ENCODE assay signal across 2 cellular contexts in the genomic region with DNA sequence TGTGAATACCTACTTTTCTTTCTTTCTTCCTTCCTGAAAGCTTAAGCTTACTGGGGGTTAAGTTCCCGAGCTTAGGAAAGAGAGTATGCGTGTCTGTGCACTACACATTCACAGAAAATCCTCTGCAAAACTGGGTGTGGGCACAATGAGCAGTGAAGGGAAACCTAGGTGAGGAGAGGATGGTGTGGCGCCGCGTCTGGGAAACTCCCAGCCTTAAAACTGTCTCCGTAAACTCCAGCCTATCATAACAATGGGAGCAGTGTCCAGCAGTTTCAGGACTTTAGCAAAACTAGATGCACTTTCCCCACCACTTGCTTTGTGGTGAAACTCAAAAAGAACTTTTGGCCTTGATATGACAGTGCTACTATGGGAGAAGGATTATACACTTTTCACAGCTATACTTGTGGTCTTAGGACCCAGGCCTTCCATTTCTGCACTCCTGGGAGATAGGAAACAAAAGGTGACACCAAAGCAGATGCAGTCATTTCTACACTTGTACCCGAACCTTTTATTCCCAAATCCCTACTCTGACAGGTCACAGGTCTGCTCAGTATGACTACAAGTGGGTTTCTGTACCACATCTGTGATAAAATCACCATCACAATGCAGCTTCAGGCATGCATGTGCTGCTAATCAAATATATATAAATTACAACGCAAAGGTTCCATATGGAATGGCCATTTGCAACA.
TF ChIP-seq lines count a peak whose summit lies in the region.

No MANE protein-coding gene starts in this region.

TF ChIP-seq in SK-N-SH, 30 proteins besides CTCF, POLR2A, EP300 and RAD21 (continued from another document):
- TF ChIP-seq ZBTB33 (IDR thresholded peaks at IDR 0.05; ENCODE audit: borderline replicate concordance, low read depth) = no peak

TF ChIP-seq in SK-N-SH treated with all-trans-retinoic acid at 6 μM for 48 hours, 23 proteins besides CTCF, POLR2A, EP300 and RAD21 (continued from another document):
- TF ChIP-seq, protein P1, sequence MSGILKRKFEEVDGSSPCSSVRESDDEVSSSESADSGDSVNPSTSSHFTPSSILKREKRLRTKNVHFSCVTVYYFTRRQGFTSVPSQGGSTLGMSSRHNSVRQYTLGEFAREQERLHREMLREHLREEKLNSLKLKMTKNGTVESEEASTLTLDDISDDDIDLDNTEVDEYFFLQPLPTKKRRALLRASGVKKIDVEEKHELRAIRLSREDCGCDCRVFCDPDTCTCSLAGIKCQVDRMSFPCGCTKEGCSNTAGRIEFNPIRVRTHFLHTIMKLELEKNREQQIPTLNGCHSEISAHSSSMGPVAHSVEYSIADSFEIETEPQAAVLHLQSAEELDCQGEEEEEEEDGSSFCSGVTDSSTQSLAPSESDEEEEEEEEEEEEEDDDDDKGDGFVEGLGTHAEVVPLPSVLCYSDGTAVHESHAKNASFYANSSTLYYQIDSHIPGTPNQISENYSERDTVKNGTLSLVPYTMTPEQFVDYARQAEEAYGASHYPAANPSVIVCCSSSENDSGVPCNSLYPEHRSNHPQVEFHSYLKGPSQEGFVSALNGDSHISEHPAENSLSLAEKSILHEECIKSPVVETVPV (CRISPR knock-in tag; IDR thresholded peaks at IDR 0.05) = no peak
- TF ChIP-seq ZNF70 (CRISPR knock-in tag; IDR thresholded peaks at IDR 0.05) (no peak), ARNTL (CRISPR knock-in tag; IDR thresholded peaks at IDR 0.05; ENCODE audit: borderline replicate concordance, low read depth) (no peak), ZNF8 (CRISPR knock-in tag; IDR thresholded peaks at IDR 0.05) (no peak), TOX (CRISPR knock-in tag; IDR thresholded peaks at IDR 0.05; ENCODE audit: borderline replicate concordance) (no peak), CREB5 (CRISPR knock-in tag; IDR thresholded peaks at IDR 0.05; ENCODE audit: low read depth) (no peak), ZFP3 (CRISPR knock-in tag; IDR thresholded peaks at IDR 0.05) (no peak), ZFP30 (CRISPR knock-in tag; IDR thresholded peaks at IDR 0.05) (no peak), RARB (CRISPR knock-in tag; IDR thresholded peaks at IDR 0.05) (no peak)
- TF ChIP-seq, protein P2, sequence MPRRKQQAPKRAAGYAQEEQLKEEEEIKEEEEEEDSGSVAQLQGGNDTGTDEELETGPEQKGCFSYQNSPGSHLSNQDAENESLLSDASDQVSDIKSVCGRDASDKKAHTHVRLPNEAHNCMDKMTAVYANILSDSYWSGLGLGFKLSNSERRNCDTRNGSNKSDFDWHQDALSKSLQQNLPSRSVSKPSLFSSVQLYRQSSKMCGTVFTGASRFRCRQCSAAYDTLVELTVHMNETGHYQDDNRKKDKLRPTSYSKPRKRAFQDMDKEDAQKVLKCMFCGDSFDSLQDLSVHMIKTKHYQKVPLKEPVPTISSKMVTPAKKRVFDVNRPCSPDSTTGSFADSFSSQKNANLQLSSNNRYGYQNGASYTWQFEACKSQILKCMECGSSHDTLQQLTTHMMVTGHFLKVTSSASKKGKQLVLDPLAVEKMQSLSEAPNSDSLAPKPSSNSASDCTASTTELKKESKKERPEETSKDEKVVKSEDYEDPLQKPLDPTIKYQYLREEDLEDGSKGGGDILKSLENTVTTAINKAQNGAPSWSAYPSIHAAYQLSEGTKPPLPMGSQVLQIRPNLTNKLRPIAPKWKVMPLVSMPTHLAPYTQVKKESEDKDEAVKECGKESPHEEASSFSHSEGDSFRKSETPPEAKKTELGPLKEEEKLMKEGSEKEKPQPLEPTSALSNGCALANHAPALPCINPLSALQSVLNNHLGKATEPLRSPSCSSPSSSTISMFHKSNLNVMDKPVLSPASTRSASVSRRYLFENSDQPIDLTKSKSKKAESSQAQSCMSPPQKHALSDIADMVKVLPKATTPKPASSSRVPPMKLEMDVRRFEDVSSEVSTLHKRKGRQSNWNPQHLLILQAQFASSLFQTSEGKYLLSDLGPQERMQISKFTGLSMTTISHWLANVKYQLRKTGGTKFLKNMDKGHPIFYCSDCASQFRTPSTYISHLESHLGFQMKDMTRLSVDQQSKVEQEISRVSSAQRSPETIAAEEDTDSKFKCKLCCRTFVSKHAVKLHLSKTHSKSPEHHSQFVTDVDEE (CRISPR knock-in tag; IDR thresholded peaks at IDR 0.05) = no peak
